ENCODE assay signal across 8 cellular contexts in genomic region chr11:65611758-65612603, GRCh38. TPM values are rescaled to one million over a fixed set of nuclear protein-coding genes. Genes with fewer than 3 reads are reported as not detected.
DNase-seq lines count a peak whose midpoint lies in the region; ATAC-seq, FAIRE-seq and TF ChIP-seq lines count a peak whose summit lies in the region.

No MANE protein-coding gene starts in this region.

- POLR2A ChIA-PET in A549 (lab: Yijun Ruan, JAX) = interaction anchor here (1.5 kb wide), 1 partner anchor 41 kb away, joined by 3 read pairs; no protein-coding TSS in a partner anchor
- POLR2A ChIA-PET in naive thymus-derived CD4-positive, alpha-beta T cell (lab: Charles Lee) = interaction anchor here (0.5 to 6.7 kb wide), 14 partner anchors 8 to 263 kb away, joined by 3 to 52 read pairs (median 6); partner anchors contain the start of genes EHBP1L1, MALAT1, MUS81 and RELA

- peak overlapping the region in 1 of 2 experiments; percentile 19; a peak in 3 of 6 replicates for H3K27ac ChIP-seq in A549
- H3K27ac ChIP-seq in KMS-11 = no peak overlapping the region
- peak overlapping the region; percentile 100 for H3K27ac ChIP-seq in cingulate gyrus (ENCODE audit: low read depth, low read length)
- H3K27ac ChIP-seq in naive thymus-derived CD4-positive, alpha-beta T cell (ENCODE audit: low read depth, low read length) = peak overlapping the region; percentile 98

- ATAC-seq in A549 (no peak), HG03108 (IDR thresholded peaks at IDR 0.05; ENCODE audit: unreplicated experiment) (no peak)
- ATAC-seq in naive thymus-derived CD4-positive, alpha-beta T cell = no peak

- H3K27me3 Mint-ChIP-seq in naive thymus-derived CD4-positive, alpha-beta T cell = peaks cover 0 to 6% (median 0%) of the 10 kb centered on the region in 5 donors

- DNase-seq in A549 (ENCODE audit: low read depth in 1 of 2, low spot score in 1 of 2) (no peak), NCI-H2107 treated with DMSO at 0.1 percent for 48 hours (lab: John Stamatoyannopoulos, UW; ENCODE audit: unreplicated experiment) (no peak), NCI-H748 treated with DMSO at 0.1 percent for 48 hours (lab: John Stamatoyannopoulos, UW) (no peak), NCI-H2171 treated with DMSO at 0.1 percent for 48 hours (lab: John Stamatoyannopoulos, UW) (no peak)
- no peak for DNase-seq in naive thymus-derived CD4-positive, alpha-beta T cell

- CTCF ChIA-PET in A549 (lab: Yijun Ruan, JAX) = interaction anchor here (0.8 to 20.1 kb wide), 8 partner anchors 14 to 272 kb away, joined by 3 to 249 read pairs (median 6); partner anchors contain the start of genes FAM89B and KCNK7
- CTCF ChIA-PET in naive thymus-derived CD4-positive, alpha-beta T cell (lab: Charles Lee) = interaction anchor here (1.0 kb wide), 2 partner anchors 46 to 72 kb away, joined by 3 to 4 read pairs; no protein-coding TSS in a partner anchor

- TF ChIP-seq CTCF in A549 (IDR thresholded peaks at IDR 0.05) (no peak), KMS-11 (conservative IDR thresholded peaks at IDR 0.05; ENCODE audit: low read depth, low read length) (no peak)

- H3K4me2 ChIP-seq in A549 (peak overlapping the region; percentile 77), KMS-11 (peak overlapping the region; percentile 36; the same call in 1 of the 2 replicates)

- no peak for TF ChIP-seq RAD21 in A549 (conservative IDR thresholded peaks at IDR 0.05 in 1 of 2, IDR thresholded peaks at IDR 0.05 in 1 of 2)

- intact Hi-C loops in naive thymus-derived CD4-positive, alpha-beta T cell (cut with micrococcal nuclease) = no loop called here

- H3K9me3 ChIP-seq in A549 = no peaks in the 10 kb centered on the region
- H3K9me3 ChIP-seq in naive thymus-derived CD4-positive, alpha-beta T cell (ENCODE audit: control insufficient read depth in 2 of 3, low read length in 3 of 3) = no peaks in the 10 kb centered on the region

- peaks cover 0 to 15% (median 6%) of the 10 kb centered on the region in 5 donors for H3K36me3 Mint-ChIP-seq in naive thymus-derived CD4-positive, alpha-beta T cell

- H3K9ac ChIP-seq in KMS-11 = no peak overlapping the region

- H3K9me3 Mint-ChIP-seq in naive thymus-derived CD4-positive, alpha-beta T cell = peaks cover 0 to 4% (median 0%) of the 10 kb centered on the region in 11 donors

- no peak overlapping the region for H2AFZ ChIP-seq in KMS-11 (ENCODE audit: low read depth)

- H3K27ac Mint-ChIP-seq in naive thymus-derived CD4-positive, alpha-beta T cell = peak overlapping the region; percentile 87 to 96 (median 92)

- no peaks in the 10 kb centered on the region for H3K36me3 ChIP-seq in KMS-11 (ENCODE audit: insufficient read depth)
- peaks cover 0 to 51% (median 0%) of the 10 kb centered on the region in 3 experiments for H3K36me3 ChIP-seq in naive thymus-derived CD4-positive, alpha-beta T cell (ENCODE audit: control insufficient read depth in 2 of 3, insufficient read depth in 3 of 3, low read length in 3 of 3)

- peaks cover 40% of the 10 kb centered on the region for H3K4me1 ChIP-seq in A549
- peaks cover 29% of the 10 kb centered on the region for H3K4me1 ChIP-seq in KMS-11 (ENCODE audit: low read depth, poor library complexity, severe bottlenecking)
- peaks cover 39 to 50% of the 10 kb centered on the region in 2 donors for H3K4me1 ChIP-seq in naive thymus-derived CD4-positive, alpha-beta T cell (ENCODE audit: control insufficient read depth in 2 of 2, insufficient read depth in 2 of 2, low read length in 2 of 2)

- TF ChIP-seq EP300 in A549 (IDR thresholded peaks at IDR 0.05) = no peak

- H3K27me3 ChIP-seq in KMS-11 (ENCODE audit: insufficient read depth, low read depth) = no peaks in the 10 kb centered on the region
- H3K27me3 ChIP-seq in naive thymus-derived CD4-positive, alpha-beta T cell (ENCODE audit: control insufficient read depth in 2 of 2, insufficient read depth in 2 of 2, low read length in 2 of 2) = no peaks in the 10 kb centered on the region

- peaks cover 26% of the 10 kb centered on the region for H3K79me2 ChIP-seq in KMS-11 (ENCODE audit: insufficient read depth, low read depth)

- FAIRE-seq in A549 (lab: Jason Lieb, UNC) = no peak

- no peaks in the 10 kb centered on the region for H4K20me1 ChIP-seq in KMS-11 (ENCODE audit: insufficient read depth)

- 85% methylated on average over 12 of the region's 12 CpGs for WGBS in A549 (ENCODE audit: missing lambda C conversion rate)

- TF ChIP-seq POLR2A in A549 (IDR thresholded peaks at IDR 0.05; ENCODE audit: low read length) = no peak

- H3K4me3 ChIP-seq in A549 (no peak overlapping the region), KMS-11 (IDR thresholded peaks at IDR 0.05; ENCODE audit: insufficient read depth, low read depth, low read length) (no peak overlapping the region)
- peak overlapping the region; percentile 89 for H3K4me3 ChIP-seq in naive thymus-derived CD4-positive, alpha-beta T cell (ENCODE audit: low read length)

- H3K4me1 Mint-ChIP-seq in naive thymus-derived CD4-positive, alpha-beta T cell = peaks cover 40 to 59% (median 48%) of the 10 kb centered on the region in 7 donors

- peak overlapping the region; percentile 93 to 99 (median 97) for H3K4me3 Mint-ChIP-seq in naive thymus-derived CD4-positive, alpha-beta T cell

TF ChIP-seq in A549, 52 proteins besides CTCF, POLR2A, EP300 and RAD21:
- TF ChIP-seq RCOR1 (IDR thresholded peaks at IDR 0.05; ENCODE audit: low read depth, low read length) = no peak
- no peak for TF ChIP-seq POLR2AphosphoS2 (conservative IDR thresholded peaks at IDR 0.05; ENCODE audit: low read length)
- no peak for TF ChIP-seq RFX5 (IDR thresholded peaks at IDR 0.05)
- TF ChIP-seq CHD2 (IDR thresholded peaks at IDR 0.05; ENCODE audit: low read length, partially characterized antibody) = no peak
- TF ChIP-seq HEYL (CRISPR knock-in tag; IDR thresholded peaks at IDR 0.05) = no peak
TF ChIP-seq in A549: peak in this region for 0.

RNA-seq across cellular contexts. Expression of gene MAP3K11, which starts 2.0 kb away (rescaled TPM):
- 16.7 and 18.1 TPM in 2 replicates for polyA plus RNA-seq in A549 (2011; rRNA removed)
- 30.6 and 42.9 TPM in 2 replicates for polyA plus RNA-seq in A549 (2012; cell fraction: cytosol; rRNA removed)
- polyA plus RNA-seq in A549 (2012; cell fraction: nucleus; rRNA removed) = 47.1 and 61.0 TPM in 2 replicates
- 30.9 to 34.9 TPM (median 34.5 TPM) in 3 replicates for polyA plus RNA-seq in A549 (2017; fragmentation: RNase III; extraction: RNeasy Plus Mini Kit Qiagen cat#74134 plus additional on column Dnase treatment)
- polyA minus RNA-seq in A549 (2011; rRNA and poly(A)+ RNA removed) = 35.2 and 53.1 TPM in 2 replicates
- 10 to 100 TPM; 63.3 to 91.1 (median 88.2) TPM for total RNA-seq in naive thymus-derived CD4-positive, alpha-beta T cell
- 10 to 100 TPM; 12.1 to 21.6 TPM for polyA plus RNA-seq in naive thymus-derived CD4-positive, alpha-beta T cell

RNA-seq across cellular contexts. Expression of gene PCNX3, which starts 3.6 kb away (rescaled TPM):
- polyA plus RNA-seq in A549 (2011; rRNA removed) (14.2 and 17.2 TPM in 2 replicates), A549 (2017; fragmentation: RNase III; extraction: RNeasy Plus Mini Kit Qiagen cat#74134 plus additional on column Dnase treatment) (26.6 to 30.8 TPM (median 29.7 TPM) in 3 replicates)
- 37.5 and 49.6 TPM in 2 replicates for polyA plus RNA-seq in A549 (2012; cell fraction: cytosol; rRNA removed)
- 142 and 197 TPM in 2 replicates for polyA plus RNA-seq in A549 (2012; cell fraction: nucleus; rRNA removed)
- polyA minus RNA-seq in A549 (2011; rRNA and poly(A)+ RNA removed) = 22.9 and 35.0 TPM in 2 replicates
- total RNA-seq in naive thymus-derived CD4-positive, alpha-beta T cell = 10 to 100 TPM; 50.4 to 64.9 (median 56.6) TPM
- 1 to 10 TPM; 2.2 to 7.9 TPM for polyA plus RNA-seq in naive thymus-derived CD4-positive, alpha-beta T cell

RNA-seq across cellular contexts. Expression of gene KCNK7, which starts 16.4 kb away (rescaled TPM):
- polyA plus RNA-seq in A549 (2011; rRNA removed) = 0.11 and 0.13 TPM in 2 replicates
- polyA plus RNA-seq in A549 (2012; cell fraction: cytosol; rRNA removed) = 0.61 and 0.74 TPM in 2 replicates
- polyA plus RNA-seq in A549 (2012; cell fraction: nucleus; rRNA removed) = 2.0 and 2.8 TPM in 2 replicates
- polyA plus RNA-seq in A549 (2017; fragmentation: RNase III; extraction: RNeasy Plus Mini Kit Qiagen cat#74134 plus additional on column Dnase treatment) = 0.49 to 0.50 TPM (median 0.50 TPM) in 3 replicates
- 0.17 TPM in 1 of 2 replicates, not detected in the other for polyA minus RNA-seq in A549 (2011; rRNA and poly(A)+ RNA removed)
- total RNA-seq in naive thymus-derived CD4-positive, alpha-beta T cell = 1 to 10 TPM; 2.1 to 9.2 (median 4.8) TPM
- polyA plus RNA-seq in naive thymus-derived CD4-positive, alpha-beta T cell = under 1 TPM in 1 of 2 donors, not detected in 1; 0.25 TPM

RNA-seq across cellular contexts. Expression of gene SIPA1, which starts 25.9 kb away (rescaled TPM):
- polyA plus RNA-seq in A549 (2011; rRNA removed) = 9.9 and 10.4 TPM in 2 replicates
- polyA plus RNA-seq in A549 (2012; cell fraction: cytosol; rRNA removed) = 20.3 and 32.5 TPM in 2 replicates
- polyA plus RNA-seq in A549 (2012; cell fraction: nucleus; rRNA removed) = 27.9 and 48.3 TPM in 2 replicates
- 16.9 to 21.3 TPM (median 17.4 TPM) in 3 replicates for polyA plus RNA-seq in A549 (2017; fragmentation: RNase III; extraction: RNeasy Plus Mini Kit Qiagen cat#74134 plus additional on column Dnase treatment)
- 9.6 and 15.2 TPM in 2 replicates for polyA minus RNA-seq in A549 (2011; rRNA and poly(A)+ RNA removed)
- total RNA-seq in naive thymus-derived CD4-positive, alpha-beta T cell = 100 to 1,000 TPM; 145 to 249 (median 198) TPM
- polyA plus RNA-seq in naive thymus-derived CD4-positive, alpha-beta T cell = 100 to 1,000 TPM in 1 of 2 donors, 10 to 100 TPM in 1; 90.3 to 184 TPM

RNA-seq across cellular contexts. Expression of gene EHBP1L1, which starts 36.1 kb away (rescaled TPM):
- polyA plus RNA-seq in A549 (2011; rRNA removed) (11.6 and 13.8 TPM in 2 replicates), A549 (2017; fragmentation: RNase III; extraction: RNeasy Plus Mini Kit Qiagen cat#74134 plus additional on column Dnase treatment) (39.8 to 46.0 TPM (median 43.8 TPM) in 3 replicates)
- polyA plus RNA-seq in A549 (2012; cell fraction: cytosol; rRNA removed) = 44.5 and 66.2 TPM in 2 replicates
- polyA plus RNA-seq in A549 (2012; cell fraction: nucleus; rRNA removed) = 112 and 167 TPM in 2 replicates
- polyA minus RNA-seq in A549 (2011; rRNA and poly(A)+ RNA removed) = 12.3 and 18.7 TPM in 2 replicates
- 100 to 1,000 TPM; 108 to 207 (median 128) TPM for total RNA-seq in naive thymus-derived CD4-positive, alpha-beta T cell
- 10 to 100 TPM; 12.3 to 14.2 TPM for polyA plus RNA-seq in naive thymus-derived CD4-positive, alpha-beta T cell
